In genomic region chr12:124397807-124398577, GRCh38 we compare ENCODE assay signal across 11 cellular contexts.
DNase-seq lines count a peak whose midpoint lies in the region; ATAC-seq and TF ChIP-seq lines count a peak whose summit lies in the region.
"Had no signal": no experiment of that assay in that cellular context is flagged by ENCODE, and none has a peak within 500 bp of the region (broad histone marks: within the 10 kb centered on the region; RNA-seq: fewer than 3 reads in every experiment).

No MANE protein-coding gene starts in this region.

- DNase-seq in GM23248: peak; percentile 57
- peak; percentile 73 to 82 for DNase-seq in left colon
- no peak for DNase-seq in activated CD8-positive, alpha-beta memory T cell treated with anti-CD3 and anti-CD28 coated beads, Interleukin-2, amount 50 U/mL, for 48 hours
- DNase-seq in hepatic stellate cell (ENCODE audit: low spot score): no peak
- no peak for DNase-seq in RPMI8226
- DNase-seq: activated CD4-positive, alpha-beta T cell treated with anti-CD3 and anti-CD28 coated beads, Interleukin-2, amount 50 U/mL, for 1 hour; CD8-positive, alpha-beta memory T cell; SHP77 treated with DMSO at 0.1 percent for 48 hours had no signal

- no peaks in the 10 kb centered on the region for H3K36me3 ChIP-seq in GM23248 (ENCODE audit: low read depth)

- H3F3A ChIP-seq in GM23248 (ENCODE audit: insufficient read depth): peaks cover 27% of the 10 kb centered on the region

- no peaks in the 10 kb centered on the region for H4K20me1 ChIP-seq in GM23248 (ENCODE audit: insufficient read depth)

- TF ChIP-seq CTCF in 22Rv1 (IDR thresholded peaks at IDR 0.05) (no peak), VCaP (conservative IDR thresholded peaks at IDR 0.05) (no peak)

- H3K27ac ChIP-seq in 22Rv1 (peak overlapping the region; percentile 63), GM23248 (no peak overlapping the region), VCaP (peak overlapping the region; percentile 95)

- no peak overlapping the region for H3K4me3 ChIP-seq in GM23248

- no peaks in the 10 kb centered on the region for H3K27me3 ChIP-seq in GM23248 (replicated peaks; ENCODE audit: insufficient read depth)

- peaks cover 25% of the 10 kb centered on the region for H3K4me1 ChIP-seq in GM23248 (ENCODE audit: insufficient read depth)

- H3K4me2 ChIP-seq in GM23248 (ENCODE audit: unreplicated experiment): no peak overlapping the region

- H3K79me2 ChIP-seq in GM23248 (ENCODE audit: insufficient read depth): peaks cover 24% of the 10 kb centered on the region

- H3K9ac ChIP-seq in GM23248: no peak overlapping the region

- H3K9me2 ChIP-seq in GM23248 (ENCODE audit: insufficient read depth): no peaks in the 10 kb centered on the region

- H2AFZ ChIP-seq in GM23248: no peak overlapping the region

- in situ Hi-C loops in GM23248 (cut with MboI): no loop called here

- intact Hi-C loops in left colon (cut with DNase I, micrococcal nuclease): no loop called here

- no peaks in the 10 kb centered on the region for H3K9me3 ChIP-seq in GM23248 (ENCODE audit: low read depth)

- 92% methylated on average over 22 of the region's 22 CpGs for WGBS in GM23248 (ENCODE audit: low coverage in 1 of 2, low lambda C conversion rate in 2 of 2, missing lambda C conversion rate in 2 of 2), 2 experiments

- peak; percentile 41 for ATAC-seq in left colon
- ATAC-seq in HG03135 (IDR thresholded peaks at IDR 0.05; ENCODE audit: unreplicated experiment): no peak

Comparison
In these comparisons a context has a peak if more than half of its experiments do, and no peak if none do; other contexts are left out.
1. DNase-seq: peak in GM23248 (single experiment) and left colon (2 of 2); none in activated CD8-positive, alpha-beta memory T cell treated with anti-CD3 and anti-CD28 coated beads, Interleukin-2, amount 50 U/mL, for 48 hours (single experiment), hepatic stellate cell (single experiment) and RPMI8226 (single experiment).